In the genomic region with DNA sequence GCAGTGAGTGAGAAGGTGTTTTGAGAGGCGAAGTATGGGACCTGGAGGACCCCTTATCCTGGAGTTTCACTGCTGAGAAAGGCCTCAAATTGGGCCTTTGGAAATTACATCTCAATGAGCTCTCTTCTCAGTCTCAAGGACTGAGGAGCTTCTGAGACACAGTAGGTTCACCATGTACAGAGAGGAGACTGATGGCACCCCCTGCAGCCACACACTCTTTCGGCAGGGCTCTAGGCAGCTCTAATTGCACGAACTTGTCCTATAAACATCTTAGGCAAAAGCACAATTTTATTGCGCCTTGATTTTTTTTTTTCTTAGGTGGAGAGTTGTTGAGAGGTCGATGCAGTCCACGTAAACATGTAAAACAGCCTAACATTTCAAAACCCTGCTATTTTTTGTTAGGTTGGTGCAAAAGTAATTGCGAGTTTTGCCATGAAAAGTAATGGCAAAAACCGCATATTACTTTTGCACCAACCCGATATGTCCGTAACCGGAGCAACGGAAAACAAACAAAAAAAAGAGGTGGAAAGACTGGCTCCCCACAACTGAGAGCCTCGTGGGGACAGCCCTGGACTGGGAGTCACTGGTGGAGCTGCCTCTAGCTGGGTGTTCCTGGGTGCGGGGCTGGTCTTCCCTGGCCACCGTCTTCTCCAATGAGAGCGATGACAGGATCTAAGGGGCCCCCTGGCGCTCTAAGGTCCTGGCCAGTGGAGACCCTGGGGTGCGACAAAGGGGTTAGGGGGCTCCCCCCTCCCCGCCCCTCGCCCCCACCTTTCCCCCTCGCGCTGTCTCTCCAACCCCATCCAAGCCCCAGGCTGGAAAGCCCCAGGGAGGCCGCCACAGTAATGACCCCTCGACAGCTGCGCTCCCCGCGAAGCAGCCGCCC, we compare ENCODE assay signal across 13 cellular contexts.
DNase-seq lines count a peak whose midpoint lies in the region; ATAC-seq, FAIRE-seq and TF ChIP-seq lines count a peak whose summit lies in the region.
"Had no signal": no experiment of that assay in that cellular context is flagged by ENCODE, and none has a peak within 500 bp of the region (broad histone marks: within the 10 kb centered on the region; RNA-seq: fewer than 3 reads in every experiment).

No MANE protein-coding gene starts in this region.

- DNase-seq in HepG2 (ENCODE audit: low spot score) (no peak), right lobe of liver (no peak), NCI-H510A treated with DMSO at 0.1 percent for 48 hours (lab: John Stamatoyannopoulos, UW) (peak; percentile 65), esophagus muscularis mucosa (ENCODE audit: extremely low spot score) (no peak), OCI-LY7 (ENCODE audit: low spot score) (no peak), UCSD-AML1 (lab: John Stamatoyannopoulos, UW; ENCODE audit: unreplicated experiment) (no peak), RPMI8226 (no peak)
- DNase-seq in activated naive CD8-positive, alpha-beta T cell treated with anti-CD3 and anti-CD28 coated beads, Interleukin-2, amount 50 U/mL, for 24 hours = no peak
- DNase-seq: activated CD8-positive, alpha-beta memory T cell treated with anti-CD3 and anti-CD28 coated beads, Interleukin-2, amount 10 ng/mL, durations not matched to agents 7 days and 5 days; Kasumi-1; occipital lobe; transverse colon had no signal

- no peaks in the 10 kb centered on the region for H3K4me1 Mint-ChIP-seq in activated naive CD8-positive, alpha-beta T cell treated with anti-CD3 and anti-CD28 coated beads, Interleukin-2, amount 50 U/mL, for 24 hours
- H3K4me1 Mint-ChIP-seq: activated CD8-positive, alpha-beta memory T cell treated with anti-CD3 and anti-CD28 coated beads, Interleukin-2, amount 10 ng/mL, durations not matched to agents 7 days and 5 days had no signal

- H4K20me1 ChIP-seq in HepG2 (ENCODE audit: insufficient read depth, low read length) (no peaks in the 10 kb centered on the region), OCI-LY7 (ENCODE audit: insufficient read depth, low read length) (no peaks in the 10 kb centered on the region)

- no peak for TF ChIP-seq RAD21 in HepG2 (CRISPR knock-in tag; IDR thresholded peaks at IDR 0.05)

- H3K4me2 ChIP-seq in HepG2 (ENCODE audit: low read depth, low read length) (no peak overlapping the region), OCI-LY7 (ENCODE audit: low read length) (no peak overlapping the region)

- H3K27ac ChIP-seq in HepG2 (ENCODE audit: extremely low read length, insufficient read depth, low read length) = no peak overlapping the region
- no peak overlapping the region for H3K27ac ChIP-seq in right lobe of liver
- no peak overlapping the region for H3K27ac ChIP-seq in esophagus muscularis mucosa (replicated peaks in 1 of 4)
- H3K27ac ChIP-seq in OCI-LY7 (ENCODE audit: low read depth, low read length, poor library complexity, severe bottlenecking) = no peak overlapping the region

- H3K9me3 ChIP-seq in HepG2 (ENCODE audit: low read length) = no peaks in the 10 kb centered on the region
- H3K9me3 ChIP-seq in right lobe of liver = no peaks in the 10 kb centered on the region
- no peaks in the 10 kb centered on the region for H3K9me3 ChIP-seq in esophagus muscularis mucosa
- no peaks in the 10 kb centered on the region for H3K9me3 ChIP-seq in OCI-LY7 (ENCODE audit: low read length)
- H3K9me3 ChIP-seq: transverse colon had no signal

- ATAC-seq in HepG2 = peak; percentile 49
- no peak for ATAC-seq in right lobe of liver
- ATAC-seq in activated naive CD8-positive, alpha-beta T cell treated with anti-CD3 and anti-CD28 coated beads, Interleukin-2, amount 50 U/mL, for 24 hours = no peak
- ATAC-seq: activated CD8-positive, alpha-beta memory T cell treated with anti-CD3 and anti-CD28 coated beads, Interleukin-2, amount 10 ng/mL, durations not matched to agents 7 days and 5 days; activated naive CD4-positive, alpha-beta T cell treated with anti-CD3 and anti-CD28 coated beads, Interleukin-2, amount 50 U/mL, for 72 hours had no signal

- WGBS in HepG2 (ENCODE audit: low lambda C conversion rate) = 48% methylated on average over 27 of the region's 28 CpGs
- WGBS in right lobe of liver (ENCODE audit: insufficient coverage, low coverage, low lambda C conversion rate, missing lambda C conversion rate) = 70% methylated on average over 13 of the region's 28 CpGs
- 72% methylated on average over 18 of the region's 28 CpGs for WGBS in esophagus muscularis mucosa

- H3K4me3 ChIP-seq in HepG2 (replicated peaks in 1 of 3; ENCODE audit: insufficient read depth in 1 of 3, low read depth in 2 of 3, low read length in 3 of 3) = no peak overlapping the region
- H3K4me3 ChIP-seq in right lobe of liver = no peak overlapping the region
- peak overlapping the region in 3 of 4 donors; percentile 9 to 28 (median 21) for H3K4me3 ChIP-seq in esophagus muscularis mucosa
- no peak overlapping the region for H3K4me3 ChIP-seq in OCI-LY7 (ENCODE audit: low read depth, low read length, poor library complexity, severe bottlenecking)

- H3K4me1 ChIP-seq in HepG2 (ENCODE audit: insufficient read depth, low read length) (peaks cover 11% of the 10 kb centered on the region; the same call in 1 of the 2 replicates), right lobe of liver (peaks cover 0 to 10% (median 2%) of the 10 kb centered on the region in 4 donors), esophagus muscularis mucosa (peaks cover 0 to 8% (median 7%) of the 10 kb centered on the region in 4 donors), OCI-LY7 (ENCODE audit: insufficient read depth, low read length, poor library complexity, severe bottlenecking) (no peaks in the 10 kb centered on the region)

- CTCF ChIA-PET in HepG2 (lab: Yijun Ruan, JAX; ENCODE audit: low intra/inter-chr PET ratio, low total read pairs) = no interaction called here
- CTCF ChIA-PET in OCI-LY7 (lab: Charles Lee; ENCODE audit: unreplicated experiment) = no interaction called here

- H3K27ac Mint-ChIP-seq in activated naive CD8-positive, alpha-beta T cell treated with anti-CD3 and anti-CD28 coated beads, Interleukin-2, amount 50 U/mL, for 24 hours = no peak overlapping the region
- H3K27ac Mint-ChIP-seq: activated CD8-positive, alpha-beta memory T cell treated with anti-CD3 and anti-CD28 coated beads, Interleukin-2, amount 10 ng/mL, durations not matched to agents 7 days and 5 days; activated naive CD4-positive, alpha-beta T cell treated with anti-CD3 and anti-CD28 coated beads, Interleukin-2, amount 50 U/mL, for 72 hours had no signal

- no peaks in the 10 kb centered on the region for H3K36me3 ChIP-seq in HepG2 (replicated peaks in 1 of 2; ENCODE audit: control insufficient read depth in 1 of 2, insufficient read depth in 2 of 2, low read length in 2 of 2)
- no peaks in the 10 kb centered on the region for H3K36me3 ChIP-seq in right lobe of liver
- no peaks in the 10 kb centered on the region for H3K36me3 ChIP-seq in esophagus muscularis mucosa
- no peaks in the 10 kb centered on the region for H3K36me3 ChIP-seq in OCI-LY7 (ENCODE audit: insufficient read depth, low read length)
- H3K36me3 ChIP-seq: transverse colon had no signal

- intact Hi-C loops in HepG2 (cut with micrococcal nuclease; ENCODE audit: unreplicated experiment) = no loop called here
- intact Hi-C loops in right lobe of liver (cut with DNase I) = no loop called here
- intact Hi-C loops in esophagus muscularis mucosa (cut with DNase I) = no loop called here
- intact Hi-C loops in OCI-LY7 (cut with micrococcal nuclease; ENCODE audit: unreplicated experiment) = no loop called here

- FAIRE-seq in HepG2 (lab: Jason Lieb, UNC) = no peak

- BruUV-seq in HepG2 (replicated peaks; lab: Mats Ljungman, UMichigan) = no TSS peak
- no TSS peak for BruUV-seq in OCI-LY7 (replicated peaks; lab: Mats Ljungman, UMichigan)

- H3K9ac ChIP-seq in HepG2 (ENCODE audit: insufficient read depth, low read depth, low read length) = no peak overlapping the region

- H3K27me3 Mint-ChIP-seq in activated naive CD8-positive, alpha-beta T cell treated with anti-CD3 and anti-CD28 coated beads, Interleukin-2, amount 50 U/mL, for 24 hours = peaks cover 32% of the 10 kb centered on the region

- TF ChIP-seq EP300 in HepG2 (IDR thresholded peaks at IDR 0.05; ENCODE audit: low read depth in 2 of 2, low read length in 2 of 2) (no peak), HepG2 (CRISPR knock-in tag; IDR thresholded peaks at IDR 0.05; ENCODE audit: borderline replicate concordance) (no peak), esophagus muscularis mucosa (IDR thresholded peaks at IDR 0.05) (no peak)

- H3K27me3 ChIP-seq in HepG2 (ENCODE audit: control insufficient read depth in 1 of 2, insufficient read depth in 2 of 2, low read length in 2 of 2) = peaks cover 0 to 36% of the 10 kb centered on the region in 2 experiments; a peak in 4 of 5 replicates
- no peaks in the 10 kb centered on the region for H3K27me3 ChIP-seq in right lobe of liver
- peaks cover 0 to 37% (median 14%) of the 10 kb centered on the region in 4 donors for H3K27me3 ChIP-seq in esophagus muscularis mucosa

- no peaks in the 10 kb centered on the region for H3K9me2 ChIP-seq in OCI-LY7 (ENCODE audit: insufficient read depth, low read length)

- H3K79me2 ChIP-seq in HepG2 (ENCODE audit: insufficient read depth, low read length) = no peaks in the 10 kb centered on the region
- H3K79me2 ChIP-seq in OCI-LY7 (ENCODE audit: insufficient read depth, low read depth, low read length) = no peaks in the 10 kb centered on the region

- no peaks in the 10 kb centered on the region for H3K36me3 Mint-ChIP-seq in activated naive CD8-positive, alpha-beta T cell treated with anti-CD3 and anti-CD28 coated beads, Interleukin-2, amount 50 U/mL, for 24 hours (ENCODE audit: low read depth)
- H3K36me3 Mint-ChIP-seq: activated CD8-positive, alpha-beta memory T cell treated with anti-CD3 and anti-CD28 coated beads, Interleukin-2, amount 10 ng/mL, durations not matched to agents 7 days and 5 days; activated naive CD4-positive, alpha-beta T cell treated with anti-CD3 and anti-CD28 coated beads, Interleukin-2, amount 50 U/mL, for 72 hours had no signal

- H3K4me3 Mint-ChIP-seq in activated naive CD8-positive, alpha-beta T cell treated with anti-CD3 and anti-CD28 coated beads, Interleukin-2, amount 50 U/mL, for 24 hours = no peak overlapping the region
- H3K4me3 Mint-ChIP-seq: activated CD8-positive, alpha-beta memory T cell treated with anti-CD3 and anti-CD28 coated beads, Interleukin-2, amount 10 ng/mL, durations not matched to agents 7 days and 5 days had no signal

- TF ChIP-seq POLR2A in HepG2 (IDR thresholded peaks at IDR 0.05; ENCODE audit: insufficient read depth in 1 of 2, low read depth in 2 of 2, low read length in 2 of 2) (no peak), right lobe of liver (IDR thresholded peaks at IDR 0.05) (no peak), esophagus muscularis mucosa (IDR thresholded peaks at IDR 0.05; ENCODE audit: low read depth) (no peak)

- POLR2A ChIA-PET in HepG2 (lab: Yijun Ruan, JAX) (no interaction called here), OCI-LY7 (lab: Charles Lee) (interaction anchor here (0.7 kb wide), 1 partner anchor 12 kb away, joined by 3 read pairs; no protein-coding TSS in a partner anchor)

- H3K9me3 Mint-ChIP-seq in activated naive CD8-positive, alpha-beta T cell treated with anti-CD3 and anti-CD28 coated beads, Interleukin-2, amount 50 U/mL, for 24 hours = no peaks in the 10 kb centered on the region
- H3K9me3 Mint-ChIP-seq: activated naive CD4-positive, alpha-beta T cell treated with anti-CD3 and anti-CD28 coated beads, Interleukin-2, amount 50 U/mL, for 72 hours had no signal

- TF ChIP-seq CTCF in HepG2 (CRISPR knock-in tag; IDR thresholded peaks at IDR 0.05) (no peak), right lobe of liver (IDR thresholded peaks at IDR 0.05) (no peak), esophagus muscularis mucosa (IDR thresholded peaks at IDR 0.05) (no peak), OCI-LY7 (conservative IDR thresholded peaks at IDR 0.05; ENCODE audit: low read length) (no peak)

- H2AFZ ChIP-seq in HepG2 (ENCODE audit: low read length) (no peak overlapping the region), OCI-LY7 (ENCODE audit: low read length) (no peak overlapping the region)

- in situ Hi-C loops in HepG2 (cut with HindIII; ENCODE audit: extremely low pct_ligation_motif_present, low pct_unique_long_range_greater_than_20kb) = no loop called here

Comparison
In these comparisons a context has a peak if more than half of its experiments do, and no peak if none do; other contexts are left out.
1. H3K4me3 ChIP-seq: peak in esophagus muscularis mucosa (3 of 4); none in HepG2 (0 of 3), right lobe of liver (0 of 3) and OCI-LY7 (single experiment).